Comparison of ENCODE assay signal across 8 cellular contexts in genomic region chrX:19670854-19671620, GRCh38.
A peak's percentile ranks its signal among the peaks of the same experiment; 100 is the strongest.
DNase-seq lines count a peak whose midpoint lies in the region; ATAC-seq and TF ChIP-seq lines count a peak whose summit lies in the region.

No MANE protein-coding gene starts in this region.

- no peak for TF ChIP-seq POLR2A in breast epithelium (IDR thresholded peaks at IDR 0.05)

- H3K4me3 ChIP-seq in breast epithelium = no peak overlapping the region

- peaks cover 5 to 12% (median 7%) of the 10 kb centered on the region in 3 donors for H3K27me3 Mint-ChIP-seq in immature natural killer cell (ENCODE audit: low read depth in 3 of 3)

- H3K36me3 ChIP-seq in breast epithelium = no peaks in the 10 kb centered on the region

- intact Hi-C loops in breast epithelium (cut with DNase I; ENCODE audit: low total_unique reads) = no loop called here

- peak overlapping the region; percentile 29 to 62 (median 51) for H3K27ac Mint-ChIP-seq in immature natural killer cell

- peaks cover 60 to 71% of the 10 kb centered on the region in 2 donors for H3K4me1 Mint-ChIP-seq in immature natural killer cell

- no peak for ATAC-seq in HG02642 (IDR thresholded peaks at IDR 0.05; ENCODE audit: poor library complexity, unreplicated experiment)

- no peak for TF ChIP-seq CTCF in breast epithelium (IDR thresholded peaks at IDR 0.05)

- peaks cover 0 to 10% of the 10 kb centered on the region in 2 donors for H3K27me3 ChIP-seq in breast epithelium

- peak overlapping the region; percentile 45 to 53 for H3K27ac ChIP-seq in breast epithelium

- DNase-seq in HK-2 (ENCODE audit: unreplicated experiment) (peak; percentile 38), breast epithelium (ENCODE audit: low spot score in 2 of 2) (peak in 1 of 2 donors; percentile 22), immature natural killer cell (no peak), superior temporal gyrus (ENCODE audit: extremely low spot score) (peak; percentile 85), NCI-H524 treated with DMSO at 0.1 percent for 48 hours (lab: John Stamatoyannopoulos, UW) (no peak)
- DNase-seq in activated CD4-positive, alpha-beta T cell treated with anti-CD3 and anti-CD28 coated beads, Interleukin-2, amount 50 U/mL, for 48 hours = no peak
- no peak for DNase-seq in activated CD4-positive, alpha-beta T cell treated with anti-CD3 and anti-CD28 coated beads, Interleukin-2, amount 50 U/mL, for 1 hour

- no peaks in the 10 kb centered on the region for H3K9me3 Mint-ChIP-seq in immature natural killer cell

- H3K4me3 Mint-ChIP-seq in immature natural killer cell = peak overlapping the region in 2 of 5 donors; percentile 5 to 13

- H3K9me3 ChIP-seq in breast epithelium = no peaks in the 10 kb centered on the region

- H3K36me3 Mint-ChIP-seq in immature natural killer cell = no peaks in the 10 kb centered on the region

- no peaks in the 10 kb centered on the region for H3K4me1 ChIP-seq in breast epithelium

Comparison
In these comparisons a context has a peak if more than half of its experiments do, and no peak if none do; other contexts are left out.
1. DNase-seq: peak in HK-2 (single experiment) and superior temporal gyrus (single experiment); none in immature natural killer cell (0 of 3), NCI-H524 treated with DMSO at 0.1 percent for 48 hours (single experiment), activated CD4-positive, alpha-beta T cell treated with anti-CD3 and anti-CD28 coated beads, Interleukin-2, amount 50 U/mL, for 48 hours (0 of 2) and activated CD4-positive, alpha-beta T cell treated with anti-CD3 and anti-CD28 coated beads, Interleukin-2, amount 50 U/mL, for 1 hour (single experiment).